Comparison of ENCODE assay signal across 8 cellular contexts in genomic region chr10:123995461-123996131, GRCh38.
DNase-seq lines count a peak whose midpoint lies in the region; ATAC-seq, FAIRE-seq and TF ChIP-seq lines count a peak whose summit lies in the region.

No MANE protein-coding gene starts in this region.

- H3K9me3 ChIP-seq in A549, result peaks cover 2% of the 10 kb centered on the region; the same call in 1 of the 3 replicates
- no peaks in the 10 kb centered on the region for H3K9me3 ChIP-seq in heart right ventricle

- H3K4me2 ChIP-seq in A549, result peak overlapping the region; percentile 89

- H3K36me3 ChIP-seq in heart right ventricle, result no peaks in the 10 kb centered on the region

- intact Hi-C loops in heart right ventricle (cut with DNase I), result loop anchor here in 8 of 10 donors (2.0 to 10.0 kb wide), 5 partner anchors 97 to 395 kb away; partner anchors contain the start of gene CHST15 (in 1 of the 8)

- no peak overlapping the region for H3K27ac Mint-ChIP-seq in activated naive CD4-positive, alpha-beta T cell treated with anti-CD3 and anti-CD28 coated beads, Interleukin-2, amount 50 U/mL, for 72 hours

- CTCF ChIA-PET in A549 (lab: Yijun Ruan, JAX), result interaction anchor here (0.7 to 14.1 kb wide), 68 partner anchors 9 to 608 kb away, joined by 3 to 581 read pairs (median 6); partner anchors contain the start of genes CHST15 and LHPP

- peak; percentile 75 to 76 for TF ChIP-seq RAD21 in A549 (conservative IDR thresholded peaks at IDR 0.05 in 1 of 2, IDR thresholded peaks at IDR 0.05 in 1 of 2)

- no peak; the same call in 1 of the 2 replicates for TF ChIP-seq POLR2A in A549 (IDR thresholded peaks at IDR 0.05; ENCODE audit: low read length)

- POLR2A ChIA-PET in A549 (lab: Yijun Ruan, JAX), result interaction anchor here (0.8 to 2.5 kb wide), 8 partner anchors 97 to 747 kb away, joined by 3 to 21 read pairs (median 6); partner anchors contain the start of genes CHST15 and LHPP

- 12% methylated on average over 14 of the region's 27 CpGs for WGBS in A549 (ENCODE audit: missing lambda C conversion rate)
- WGBS in heart right ventricle, 2 donors, result 8 to 10% methylated on average over 26 to 27 of the region's 27 CpGs

- peak; percentile 62 for TF ChIP-seq CTCF in A549 (IDR thresholded peaks at IDR 0.05)
- peak in 7 of 9 donors; percentile 30 to 61 (median 51) for TF ChIP-seq CTCF in heart right ventricle (IDR thresholded peaks at IDR 0.05)

- H3K27ac ChIP-seq in A549 (peak overlapping the region; percentile 68 to 87), heart right ventricle (peak overlapping the region in 1 of 10 donors; percentile 84)

- peaks cover 5 to 6% of the 10 kb centered on the region in 2 donors for H3K36me3 Mint-ChIP-seq in activated naive CD4-positive, alpha-beta T cell treated with anti-CD3 and anti-CD28 coated beads, Interleukin-2, amount 50 U/mL, for 72 hours

- DNase-seq in A549 (ENCODE audit: low read depth in 1 of 2, low spot score in 1 of 2), result peak; percentile 79 to 90
- DNase-seq in GM04503 (ENCODE audit: low read depth), result peak; percentile 75
- DNase-seq in Kasumi-1 (lab: John Stamatoyannopoulos, UW), result peak; percentile 11 to 38
- peak; percentile 37 to 52 for DNase-seq in activated naive CD4-positive, alpha-beta T cell treated with anti-CD3 and anti-CD28 coated beads, Interleukin-2, amount 50 U/mL, for 72 hours (ENCODE audit: low spot score in 2 of 2)
- DNase-seq in heart right ventricle, result peak; percentile 38 to 39
- DNase-seq in pons (ENCODE audit: low spot score), result peak; percentile 14
- no peak for DNase-seq in NCI-H2171 (lab: John Stamatoyannopoulos, UW)

- ATAC-seq in A549, result peak; percentile 72 to 82
- ATAC-seq in activated naive CD4-positive, alpha-beta T cell treated with anti-CD3 and anti-CD28 coated beads, Interleukin-2, amount 50 U/mL, for 72 hours, result peak; percentile 68 to 70
- peak; percentile 36 to 72 (median 64) for ATAC-seq in heart right ventricle
- no peak for ATAC-seq in HG02938 (IDR thresholded peaks at IDR 0.05; ENCODE audit: unreplicated experiment)

- H3K4me3 ChIP-seq in A549 (peak overlapping the region; percentile 57), heart right ventricle (peak overlapping the region in 7 of 10 donors; percentile 8 to 40 (median 22))

- no peak for FAIRE-seq in A549 (lab: Jason Lieb, UNC)

- peaks cover 12 to 53% (median 48%) of the 10 kb centered on the region in 7 donors for H3K27me3 ChIP-seq in heart right ventricle

- H3K9me3 Mint-ChIP-seq in activated naive CD4-positive, alpha-beta T cell treated with anti-CD3 and anti-CD28 coated beads, Interleukin-2, amount 50 U/mL, for 72 hours, result no peaks in the 10 kb centered on the region

- no peak for TF ChIP-seq EP300 in A549 (IDR thresholded peaks at IDR 0.05)

- H3K4me1 ChIP-seq in A549 (peaks cover 27% of the 10 kb centered on the region), heart right ventricle (peaks cover 0 to 48% (median 17%) of the 10 kb centered on the region in 9 donors)

TF ChIP-seq in A549, 52 proteins besides CTCF, POLR2A, EP300 and RAD21:
- TF ChIP-seq MAZ (IDR thresholded peaks at IDR 0.05; ENCODE audit: borderline replicate concordance, low read depth, low read length) (no peak), MAX (IDR thresholded peaks at IDR 0.05) (0 out of 2 replicates have a peak, but pooled peaks have one; percentile 23), ZC3H11A (IDR thresholded peaks at IDR 0.05) (no peak), CHD2 (IDR thresholded peaks at IDR 0.05; ENCODE audit: low read length, partially characterized antibody) (no peak), JUN (IDR thresholded peaks at IDR 0.05) (no peak), MYC (IDR thresholded peaks at IDR 0.05; ENCODE audit: borderline replicate concordance, low read length) (no peak), FOSL2 (IDR thresholded peaks at IDR 0.05) (no peak), FOSL2 (CRISPR knock-in tag; IDR thresholded peaks at IDR 0.05) (peak; percentile 46; the same call in 1 of the 2 replicates), SMC3 (IDR thresholded peaks at IDR 0.05) (peak; percentile 73)
